ENCODE assay signal across 16 cellular contexts in genomic region chr10:10891437-10891836, GRCh38.
DNase-seq lines count a peak whose midpoint lies in the region; ATAC-seq and TF ChIP-seq lines count a peak whose summit lies in the region.
"Had no signal": no experiment of that assay in that cellular context is flagged by ENCODE, and none has a peak within 500 bp of the region (broad histone marks: within the 10 kb centered on the region; RNA-seq: fewer than 3 reads in every experiment).

No MANE protein-coding gene starts in this region.

- no peak overlapping the region for H2AFZ ChIP-seq in fibroblast of lung (ENCODE audit: low read length)

- no peak overlapping the region for H3K9ac ChIP-seq in fibroblast of lung (ENCODE audit: insufficient read depth, low read length)

- H3K27me3 Mint-ChIP-seq in nephron progenitor cell (ENCODE audit: low read depth, poor library complexity), result peaks cover 78% of the 10 kb centered on the region

- H3K4me1 ChIP-seq in fibroblast of lung (ENCODE audit: control insufficient read depth, extremely low read depth, insufficient read depth, low read length), result peaks cover 4% of the 10 kb centered on the region

- H3K9me3 ChIP-seq in fibroblast of lung (ENCODE audit: control insufficient read depth, insufficient read depth, low read depth, low read length), result no peaks in the 10 kb centered on the region
- H3K9me3 ChIP-seq: ovary had no signal

- H3K36me3 ChIP-seq in BJ (ENCODE audit: control insufficient read depth, insufficient read depth, low read length) (no peaks in the 10 kb centered on the region), fibroblast of lung (ENCODE audit: control insufficient read depth, insufficient read depth, low read length) (no peaks in the 10 kb centered on the region)
- H3K36me3 ChIP-seq: ovary had no signal

- no peak for ATAC-seq in HG03097 (IDR thresholded peaks at IDR 0.05; ENCODE audit: low FRiP score, unreplicated experiment)
- ATAC-seq in HG03342 (IDR thresholded peaks at IDR 0.05; ENCODE audit: unreplicated experiment), result no peak
- ATAC-seq in HG02852 (IDR thresholded peaks at IDR 0.05; ENCODE audit: unreplicated experiment), result no peak
- ATAC-seq: left colon; PC-3; stimulated activated naive CD8-positive, alpha-beta T cell treated with anti-CD3 and anti-CD28 coated beads, Interleukin-15, amount 100 ng/mL, for 72 hours had no signal

- TF ChIP-seq CTCF in BJ (IDR thresholded peaks at IDR 0.05; ENCODE audit: insufficient read depth, low read depth, low read length) (no peak), fibroblast of lung (conservative IDR thresholded peaks at IDR 0.05 in 1 of 2, IDR thresholded peaks at IDR 0.05 in 1 of 2; ENCODE audit: low read depth in 1 of 2, low read length in 2 of 2) (no peak), nephron progenitor cell (IDR thresholded peaks at IDR 0.05) (no peak)

- no peaks in the 10 kb centered on the region for H3K27me3 ChIP-seq in BJ (ENCODE audit: control insufficient read depth, insufficient read depth, low read length)
- no peaks in the 10 kb centered on the region for H3K27me3 ChIP-seq in fibroblast of lung (ENCODE audit: control insufficient read depth, insufficient read depth, low read length)
- H3K27me3 ChIP-seq: ovary had no signal

- H3K27ac Mint-ChIP-seq in nephron progenitor cell, result no peak overlapping the region
- H3K27ac Mint-ChIP-seq: activated CD4-positive, alpha-beta memory T cell treated with anti-CD3 and anti-CD28 coated beads, Interleukin-2, amount 10 ng/mL, durations not matched to agents 7 days and 5 days had no signal

- H3K4me3 Mint-ChIP-seq in nephron progenitor cell, result no peak overlapping the region
- H3K4me3 Mint-ChIP-seq: activated CD4-positive, alpha-beta memory T cell treated with anti-CD3 and anti-CD28 coated beads, Interleukin-2, amount 10 ng/mL, durations not matched to agents 7 days and 5 days; stimulated activated naive CD8-positive, alpha-beta T cell treated with anti-CD3 and anti-CD28 coated beads, Interleukin-15, amount 100 ng/mL, for 72 hours had no signal

- H3K4me2 ChIP-seq in fibroblast of lung (ENCODE audit: extremely low read depth, insufficient read depth, low read length), result peak overlapping the region; percentile 3

- H3K4me1 Mint-ChIP-seq in nephron progenitor cell, result peaks cover 44% of the 10 kb centered on the region
- H3K4me1 Mint-ChIP-seq: activated CD4-positive, alpha-beta memory T cell treated with anti-CD3 and anti-CD28 coated beads, Interleukin-2, amount 10 ng/mL, durations not matched to agents 7 days and 5 days; stimulated activated naive CD8-positive, alpha-beta T cell treated with anti-CD3 and anti-CD28 coated beads, Interleukin-15, amount 100 ng/mL, for 72 hours had no signal

- peaks cover 34% of the 10 kb centered on the region for H3K9me3 Mint-ChIP-seq in nephron progenitor cell
- H3K9me3 Mint-ChIP-seq: activated CD4-positive, alpha-beta memory T cell treated with anti-CD3 and anti-CD28 coated beads, Interleukin-2, amount 10 ng/mL, durations not matched to agents 7 days and 5 days had no signal

- POLR2A ChIA-PET in BJ (lab: Charles Lee), result no interaction called here

- H3K79me2 ChIP-seq in fibroblast of lung (ENCODE audit: control insufficient read depth, insufficient read depth, low read length), result no peaks in the 10 kb centered on the region

- H3K27ac ChIP-seq in fibroblast of lung (ENCODE audit: insufficient read depth, low read length), result no peak overlapping the region
- H3K27ac ChIP-seq: ovary had no signal

- CTCF ChIA-PET in BJ (lab: Yijun Ruan, JAX), result interaction anchor here (0.6 to 1.3 kb wide), 2 partner anchors 12 to 24 kb away, joined by 4 read pairs; no protein-coding TSS in a partner anchor

- H3K4me3 ChIP-seq in BJ (ENCODE audit: low read depth, low read length) (no peak overlapping the region), fibroblast of lung (replicated peaks in 1 of 4; ENCODE audit: control extremely low read depth in 1 of 4, insufficient read depth in 1 of 4, low read depth in 3 of 4, low read length in 4 of 4) (no peak overlapping the region)
- H3K4me3 ChIP-seq: ovary had no signal

- H4K20me1 ChIP-seq in fibroblast of lung (ENCODE audit: control insufficient read depth, extremely low read depth, insufficient read depth, low read length), result no peaks in the 10 kb centered on the region

- H3K36me3 Mint-ChIP-seq in nephron progenitor cell (ENCODE audit: low read depth), result peaks cover 12% of the 10 kb centered on the region

- peak; percentile 52 for DNase-seq in BJ (ENCODE audit: low read depth)
- peak; percentile 27 for DNase-seq in NCI-H226
- peak; percentile 80 to 82 for DNase-seq in fibroblast of lung (ENCODE audit: low read depth in 2 of 2)
- DNase-seq in nephron progenitor cell, result peak; percentile 57
- DNase-seq in ecto neural progenitor cell (ENCODE audit: low spot score), result no peak
- DNase-seq: activated CD4-positive, alpha-beta memory T cell treated with anti-CD3 and anti-CD28 coated beads, Interleukin-2, amount 10 ng/mL, durations not matched to agents 7 days and 5 days; activated gamma-delta T cell treated with Interleukin-2 at 50 U/mL for 16 hours; C1 segment of cervical spinal cord; GDM1; left colon; ovary; PC-3; stimulated activated naive CD8-positive, alpha-beta T cell treated with anti-CD3 and anti-CD28 coated beads, Interleukin-15, amount 100 ng/mL, for 72 hours had no signal
